Comparison of ENCODE assay signal across 22 cellular contexts in the genomic region with DNA sequence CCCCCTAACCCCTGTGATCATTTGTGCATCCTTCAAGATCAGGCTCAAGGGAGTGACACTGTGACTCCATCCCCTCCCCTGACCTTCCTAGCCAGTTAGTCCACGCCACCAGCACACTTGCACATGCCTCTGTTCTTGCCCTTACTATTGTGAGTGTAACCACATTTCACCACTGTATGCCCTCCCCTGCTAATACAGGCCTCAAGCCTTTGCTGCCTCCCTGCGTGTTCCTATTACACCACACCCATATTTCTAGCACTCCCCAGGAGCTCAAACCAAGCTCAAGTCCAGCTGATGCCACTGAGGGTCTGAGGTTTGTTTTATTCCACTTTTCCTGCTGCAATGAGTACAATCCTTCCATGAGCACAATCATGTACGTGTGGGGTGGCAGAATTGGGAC.
"Had no signal": no experiment of that assay in that cellular context is flagged by ENCODE, and none has a peak within 500 bp of the region (broad histone marks: within the 10 kb centered on the region; RNA-seq: fewer than 3 reads in every experiment).

No MANE protein-coding gene starts in this region.

- H3K4me1 ChIP-seq: ascending aorta, parathyroid adenoma, vagina had no signal

- H3K36me3 ChIP-seq: ascending aorta, heart left ventricle, lower lobe of right lung, neutrophil, tibial nerve, vagina had no signal

- H3K27ac Mint-ChIP-seq: activated naive CD8-positive, alpha-beta T cell treated with anti-CD3 and anti-CD28 coated beads, Interleukin-2, amount 50 U/mL, for 24 hours; activated T-helper 1 cell treated with anti-CD3 and anti-CD28 coated beads, Interleukin-12 subunit alpha, Interleukin-12 subunit beta, Interleukin-2, Interleukin-4 antibody, amounts not matched to agents 30 ng/mL and 10 ng/mL and 1 ng/mL, durations not matched to agents 14 hours and 24 hours and 36 hours; immature natural killer cell; T-cell had no signal

- H3K36me3 Mint-ChIP-seq: immature natural killer cell, naive B cell, T-cell had no signal

- ATAC-seq: activated naive CD8-positive, alpha-beta T cell treated with anti-CD3 and anti-CD28 coated beads, Interleukin-2, amount 50 U/mL, for 24 hours; heart left ventricle; left colon; lower lobe of right lung; T-cell had no signal

- H3K27me3 Mint-ChIP-seq: activated naive CD8-positive, alpha-beta T cell treated with anti-CD3 and anti-CD28 coated beads, Interleukin-2, amount 50 U/mL, for 24 hours; naive B cell; T-cell had no signal

- H3K4me1 Mint-ChIP-seq: immature natural killer cell, T-cell had no signal

- H3K27ac ChIP-seq: ascending aorta, coronary artery, heart left ventricle, lower lobe of right lung, neutrophil, parathyroid adenoma, tibial nerve, vagina had no signal

- H3K4me3 ChIP-seq: ascending aorta, coronary artery, heart left ventricle, lower lobe of right lung, tibial nerve, vagina had no signal

- H3K9me3 Mint-ChIP-seq: activated naive CD8-positive, alpha-beta T cell treated with anti-CD3 and anti-CD28 coated beads, Interleukin-2, amount 50 U/mL, for 24 hours; activated T-helper 1 cell treated with anti-CD3 and anti-CD28 coated beads, Interleukin-12 subunit alpha, Interleukin-12 subunit beta, Interleukin-2, Interleukin-4 antibody, amounts not matched to agents 30 ng/mL and 10 ng/mL and 1 ng/mL, durations not matched to agents 14 hours and 24 hours and 36 hours; immature natural killer cell; naive B cell; T-cell had no signal

- DNase-seq: activated CD4-positive, CD25-positive, alpha-beta regulatory T cell treated with anti-CD3 and anti-CD28 coated beads, Interleukin-2, amount 50 U/mL, for 72 hours; activated naive CD4-positive, alpha-beta T cell; activated naive CD8-positive, alpha-beta T cell treated with anti-CD3 and anti-CD28 coated beads, Interleukin-2, amount 50 U/mL, for 24 hours; effector CD8-positive, alpha-beta T cell; foreskin melanocyte; heart left ventricle; immature natural killer cell; left colon; lower lobe of right lung; naive B cell; stimulated activated CD4-positive, alpha-beta T cell treated with anti-CD3 and anti-CD28 coated beads, Interleukin-2, amount 100 ng/mL, for 48 hours; stimulated activated naive CD4-positive, alpha-beta T cell; substantia nigra; T-cell; T-helper 9 cell had no signal

- H3K4me3 Mint-ChIP-seq: activated naive CD8-positive, alpha-beta T cell treated with anti-CD3 and anti-CD28 coated beads, Interleukin-2, amount 50 U/mL, for 24 hours; activated T-helper 1 cell treated with anti-CD3 and anti-CD28 coated beads, Interleukin-12 subunit alpha, Interleukin-12 subunit beta, Interleukin-2, Interleukin-4 antibody, amounts not matched to agents 30 ng/mL and 10 ng/mL and 1 ng/mL, durations not matched to agents 14 hours and 24 hours and 36 hours; immature natural killer cell; T-cell had no signal

- H3K9me3 ChIP-seq: ascending aorta, heart left ventricle, lower lobe of right lung, neutrophil, tibial nerve, vagina had no signal

- H3K27me3 ChIP-seq: ascending aorta, heart left ventricle, neutrophil, tibial nerve, vagina had no signal
